Comparison of ENCODE assay signal across 12 cellular contexts in genomic region chr3:177995733-177996085, GRCh38.
"Had no signal": no experiment of that assay in that cellular context is flagged by ENCODE, and none has a peak within 500 bp of the region (broad histone marks: within the 10 kb centered on the region; RNA-seq: fewer than 3 reads in every experiment).

No MANE protein-coding gene starts in this region.

- H3K4me1 Mint-ChIP-seq: central memory CD8-positive, alpha-beta T cell had no signal

- H3K9me3 ChIP-seq: thyroid gland had no signal

- H3K4me1 ChIP-seq: thyroid gland had no signal

- H3K27me3 Mint-ChIP-seq: central memory CD8-positive, alpha-beta T cell had no signal

- H3K4me3 Mint-ChIP-seq: central memory CD8-positive, alpha-beta T cell; nephron progenitor cell; T-helper 2 cell treated with Interferon-gamma antibody and Interleukin-4, amounts not matched to agents 5 μg/mL and 100 μg/mL, for 36 hours had no signal

- H3K27ac ChIP-seq: gastroesophageal sphincter, thyroid gland had no signal

- H3K27me3 ChIP-seq: gastroesophageal sphincter, thyroid gland had no signal

- H3K36me3 ChIP-seq: gastroesophageal sphincter, thyroid gland had no signal

- ATAC-seq: gastroesophageal sphincter, left ventricle myocardium superior had no signal

- H3K27ac Mint-ChIP-seq: nephron progenitor cell; T-helper 2 cell treated with Interferon-gamma antibody and Interleukin-4, amounts not matched to agents 5 μg/mL and 100 μg/mL, for 36 hours had no signal

- H3K4me3 ChIP-seq: gastroesophageal sphincter, thyroid gland had no signal

- DNase-seq: activated CD4-positive, alpha-beta T cell treated with anti-CD3 and anti-CD28 coated beads for 1 hour; effector memory CD4-positive, alpha-beta T cell; kidney; left ventricle myocardium superior; mesenchymal stem cell; nephron progenitor cell; stimulated activated CD4-positive, alpha-beta T cell treated with anti-CD3 and anti-CD28 coated beads, Interleukin-4, amount 100 ng/mL, for 1 hour; stimulated activated CD8-positive, alpha-beta memory T cell treated with anti-CD3 and anti-CD28 coated beads, Interleukin-4, amount 100 ng/mL, for 48 hours; thyroid gland had no signal
